Comparison of ENCODE assay signal across 1 cellular context in genomic region chr12:113296557-113297213, GRCh38.
TF ChIP-seq lines count a peak whose summit lies in the region.

No MANE protein-coding gene starts in this region.

TF ChIP-seq in GM23338, 12 proteins besides CTCF, POLR2A, EP300 and RAD21 (continued from another document):
- TF ChIP-seq ETS1 (IDR thresholded peaks at IDR 0.05) (no peak), ZNF114 (CRISPR knock-in tag; IDR thresholded peaks at IDR 0.05) (no peak), ZNF462 (CRISPR knock-in tag; IDR thresholded peaks at IDR 0.05) (no peak), POLR2AphosphoS5 (IDR thresholded peaks at IDR 0.05; ENCODE audit: low read depth) (no peak), CREB1 (CRISPR knock-in tag; IDR thresholded peaks at IDR 0.05; ENCODE audit: low read depth) (no peak), NANOG (IDR thresholded peaks at IDR 0.05; ENCODE audit: borderline replicate concordance) (no peak), JUNB (IDR thresholded peaks at IDR 0.05; ENCODE audit: unreplicated experiment) (no peak)
